ENCODE assay signal across 16 cellular contexts in genomic region chr1:55317263-55317662, GRCh38.
DNase-seq lines count a peak whose midpoint lies in the region; ATAC-seq and TF ChIP-seq lines count a peak whose summit lies in the region.
"Had no signal": no experiment of that assay in that cellular context is flagged by ENCODE, and none has a peak within 500 bp of the region (broad histone marks: within the 10 kb centered on the region; RNA-seq: fewer than 3 reads in every experiment).

No MANE protein-coding gene starts in this region.

- no peak overlapping the region for H4K91ac ChIP-seq in IMR-90 (ENCODE audit: insufficient read depth, low read depth, low read length)

- dilution Hi-C loops in IMR-90 (cut with HindIII; ENCODE audit: low sequenced_read_pairs, unreplicated experiment), result no loop called here

- peaks cover 6% of the 10 kb centered on the region for H3K4me1 Mint-ChIP-seq in WTC11

- no peak overlapping the region for H3K14ac ChIP-seq in IMR-90 (replicated peaks; ENCODE audit: low read depth, low read length)

- H2BK5ac ChIP-seq in IMR-90 (ENCODE audit: low read depth, low read length, poor library complexity, severe bottlenecking), result no peak overlapping the region

- ATAC-seq in right cardiac atrium (no peak), heart right ventricle (no peak), IMR-90 (ENCODE audit: low read depth) (no peak), WTC11 (peak; percentile 57)
- ATAC-seq: CD8-positive, alpha-beta T cell had no signal

- TF ChIP-seq RAD21 in IMR-90 (IDR thresholded peaks at IDR 0.05; ENCODE audit: low read length), result no peak

- H3K4me2 ChIP-seq in IMR-90 (ENCODE audit: low read depth, low read length), result no peak overlapping the region

- H3K23ac ChIP-seq in IMR-90 (ENCODE audit: low read depth, low read length), result no peak overlapping the region

- DNase-seq in right cardiac atrium (no peak), heart right ventricle (no peak), IMR-90 (no peak), WTC11 (ENCODE audit: low spot score) (no peak), breast epithelium (ENCODE audit: low spot score in 2 of 2) (no peak), BE2C (no peak), kidney glomerular epithelial cell (lab: John Stamatoyannopoulos, UW) (no peak)
- DNase-seq: 8988T; ACHN; CD8-positive, alpha-beta T cell; COR-L47; DND-41; GDM1; HCEC 1CT had no signal

- no peak overlapping the region for H4K5ac ChIP-seq in IMR-90 (ENCODE audit: low read depth, low read length)

- peak overlapping the region; percentile 11; the same call in 1 of the 2 replicates for H2AK5ac ChIP-seq in IMR-90 (ENCODE audit: low read depth, low read length)

- no peaks in the 10 kb centered on the region for H3K36me3 ChIP-seq in heart right ventricle
- no peaks in the 10 kb centered on the region for H3K36me3 ChIP-seq in IMR-90 (ENCODE audit: control insufficient read depth, insufficient read depth, low read length)
- no peaks in the 10 kb centered on the region for H3K36me3 ChIP-seq in breast epithelium
- no peaks in the 10 kb centered on the region for H3K36me3 ChIP-seq in BE2C

- no peak overlapping the region for H2BK120ac ChIP-seq in IMR-90 (ENCODE audit: low read depth, low read length)

- no peaks in the 10 kb centered on the region for H3K9me3 Mint-ChIP-seq in WTC11
- H3K9me3 Mint-ChIP-seq: CD8-positive, alpha-beta T cell had no signal

- H4K8ac ChIP-seq in IMR-90 (ENCODE audit: low read depth in 2 of 2, low read length in 2 of 2), result no peak overlapping the region

- no peak for TF ChIP-seq POLR2A in IMR-90 (IDR thresholded peaks at IDR 0.05; ENCODE audit: low read depth, low read length)
- TF ChIP-seq POLR2A in breast epithelium (IDR thresholded peaks at IDR 0.05), result no peak

- TF ChIP-seq CTCF in heart right ventricle (IDR thresholded peaks at IDR 0.05) (no peak), IMR-90 (conservative IDR thresholded peaks at IDR 0.05; ENCODE audit: low read depth, low read length) (no peak), WTC11 (IDR thresholded peaks at IDR 0.05) (no peak), breast epithelium (IDR thresholded peaks at IDR 0.05) (no peak), BE2C (IDR thresholded peaks at IDR 0.05; ENCODE audit: low read depth, low read length) (no peak)

- no peaks in the 10 kb centered on the region for H3K27me3 ChIP-seq in right cardiac atrium (ENCODE audit: control insufficient read depth, insufficient read depth)
- H3K27me3 ChIP-seq in heart right ventricle, result no peaks in the 10 kb centered on the region
- H3K27me3 ChIP-seq in IMR-90 (ENCODE audit: control insufficient read depth, insufficient read depth, low read length), result 0 out of 2 replicates have a peak, but pooled peaks cover 2% of the 10 kb centered on the region
- H3K27me3 ChIP-seq in breast epithelium, result no peaks in the 10 kb centered on the region
- H3K27me3 ChIP-seq in BE2C, result no peaks in the 10 kb centered on the region

- H2AK9ac ChIP-seq in IMR-90 (replicated peaks; ENCODE audit: low read depth, low read length, poor library complexity), result no peak overlapping the region

- peak overlapping the region; percentile 59 for H3K27ac ChIP-seq in right cardiac atrium (ENCODE audit: low read length)
- H3K27ac ChIP-seq in heart right ventricle, result peak overlapping the region in 3 of 10 donors; percentile 55 to 76 (median 73)
- no peak overlapping the region for H3K27ac ChIP-seq in IMR-90 (ENCODE audit: insufficient read depth, low read length)
- no peak overlapping the region for H3K27ac ChIP-seq in breast epithelium
- H3K27ac ChIP-seq: HL-60 had no signal

- H3K4me1 ChIP-seq in right cardiac atrium (ENCODE audit: control insufficient read depth, insufficient read depth, low read length), result peaks cover 2% of the 10 kb centered on the region
- peaks cover 0 to 40% (median 18%) of the 10 kb centered on the region in 9 donors for H3K4me1 ChIP-seq in heart right ventricle
- H3K4me1 ChIP-seq in IMR-90 (ENCODE audit: control insufficient read depth, insufficient read depth, low read length), result peaks cover 9% of the 10 kb centered on the region
- no peaks in the 10 kb centered on the region for H3K4me1 ChIP-seq in breast epithelium
- H3K4me1 ChIP-seq in BE2C, result no peaks in the 10 kb centered on the region

- CTCF ChIA-PET in IMR-90 (lab: Yijun Ruan, JAX) (interaction anchor here (1.0 to 1.1 kb wide), 2 partner anchors 10 to 11 kb away, joined by 3 read pairs; no protein-coding TSS in a partner anchor), WTC11 (lab: Charles Lee) (interaction anchor here (0.8 to 3.0 kb wide), 6 partner anchors 10 to 173 kb away, joined by 4 to 15 read pairs (median 5); no protein-coding TSS in a partner anchor)

- no peak overlapping the region for H3K9ac ChIP-seq in IMR-90 (ENCODE audit: low read depth, low read length)

- no peaks in the 10 kb centered on the region for H4K20me1 ChIP-seq in IMR-90 (ENCODE audit: insufficient read depth, low read length)

- intact Hi-C loops in right cardiac atrium (cut with DNase I), result no loop called here
- intact Hi-C loops in heart right ventricle (cut with DNase I), result no loop called here
- intact Hi-C loops in IMR-90 (cut with micrococcal nuclease), result no loop called here
- intact Hi-C loops in breast epithelium (cut with DNase I; ENCODE audit: low total_unique reads), result no loop called here

- 0 out of 3 replicates have a peak overlapping the region, but pooled peaks have one; percentile 11 for H2BK15ac ChIP-seq in IMR-90 (ENCODE audit: low read depth, low read length)

- H2BK20ac ChIP-seq in IMR-90 (ENCODE audit: low read depth, low read length), result no peak overlapping the region

- no peak overlapping the region for H3K4me3 Mint-ChIP-seq in WTC11
- H3K4me3 Mint-ChIP-seq: CD14-positive monocyte; CD8-positive, alpha-beta T cell had no signal

- POLR2A ChIA-PET in IMR-90 (lab: Charles Lee; ENCODE audit: unreplicated experiment), result no interaction called here
- POLR2A ChIA-PET in WTC11 (lab: Charles Lee), result no interaction called here

- 75% methylated on average over 4 of the region's 4 CpGs for WGBS in right cardiac atrium
- WGBS in heart right ventricle, 2 donors, result 76 to 82% methylated on average over 4 of the region's 4 CpGs
- no CpG with 5 or more reads among the region's 4 CpGs for WGBS in IMR-90 (ENCODE audit: extremely low coverage in 2 of 2, insufficient read length in 1 of 2), 2 experiments

- H3K27ac Mint-ChIP-seq in WTC11, result no peak overlapping the region
- H3K27ac Mint-ChIP-seq: CD14-positive monocyte; CD8-positive, alpha-beta T cell had no signal

- H3K56ac ChIP-seq in IMR-90 (ENCODE audit: extremely low read depth, insufficient read depth, low read length), result no peak overlapping the region

- peak overlapping the region; percentile 13 for H2AFZ ChIP-seq in IMR-90 (replicated peaks; ENCODE audit: low read length, poor library complexity)

- H3K9me1 ChIP-seq in IMR-90 (ENCODE audit: insufficient read depth, low read length), result 0 out of 2 replicates have a peak, but pooled peaks cover 6% of the 10 kb centered on the region

- in situ Hi-C loops in IMR-90 (cut with MboI; ENCODE audit: low sequenced_read_pairs), result no loop called here

- no peak overlapping the region for H3K4me3 ChIP-seq in right cardiac atrium (ENCODE audit: low read length)
- H3K4me3 ChIP-seq in heart right ventricle, result no peak overlapping the region
- H3K4me3 ChIP-seq in IMR-90 (ENCODE audit: insufficient read depth, low read depth, low read length), result no peak overlapping the region
- no peak overlapping the region for H3K4me3 ChIP-seq in breast epithelium
- H3K4me3 ChIP-seq in BE2C (ENCODE audit: low read depth, low read length), result no peak overlapping the region

- H3K36me3 Mint-ChIP-seq in WTC11, result no peaks in the 10 kb centered on the region
- H3K36me3 Mint-ChIP-seq: CD14-positive monocyte; CD8-positive, alpha-beta T cell had no signal

- H3K4ac ChIP-seq in IMR-90 (ENCODE audit: low read depth, low read length), result 0 out of 2 replicates have a peak overlapping the region, but pooled peaks have one; percentile 4

- no peak overlapping the region for H3K18ac ChIP-seq in IMR-90 (ENCODE audit: low read depth, low read length)

- no peaks in the 10 kb centered on the region for H3K27me3 Mint-ChIP-seq in WTC11 (ENCODE audit: low read depth)

- no peaks in the 10 kb centered on the region for H3K79me1 ChIP-seq in IMR-90 (ENCODE audit: low read depth in 1 of 2, low read length in 2 of 2)

- BruUV-seq in IMR-90 (replicated peaks; lab: Mats Ljungman, UMichigan), result no TSS peak

- no peaks in the 10 kb centered on the region for H3K9me3 ChIP-seq in right cardiac atrium (ENCODE audit: control insufficient read depth, low read length)
- H3K9me3 ChIP-seq in heart right ventricle, result no peaks in the 10 kb centered on the region
- no peaks in the 10 kb centered on the region for H3K9me3 ChIP-seq in IMR-90 (ENCODE audit: control insufficient read depth, insufficient read depth, low read length)
- no peaks in the 10 kb centered on the region for H3K9me3 ChIP-seq in breast epithelium
- H3K9me3 ChIP-seq in BE2C, result no peaks in the 10 kb centered on the region

TF ChIP-seq in IMR-90, 13 proteins besides CTCF, POLR2A, EP300 and RAD21 (continues in another document):
- no peak for TF ChIP-seq MAFK (IDR thresholded peaks at IDR 0.05; ENCODE audit: low read depth, low read length)
- no peak for TF ChIP-seq RFX5 (IDR thresholded peaks at IDR 0.05; ENCODE audit: low read depth, low read length)
- no peak for TF ChIP-seq MAZ (IDR thresholded peaks at IDR 0.05; ENCODE audit: borderline replicate concordance, low read depth, low read length)
- TF ChIP-seq BHLHE40 (IDR thresholded peaks at IDR 0.05; ENCODE audit: low read depth, low read length), result no peak
- no peak for TF ChIP-seq FOS (IDR thresholded peaks at IDR 0.05; ENCODE audit: low read depth, low read length)
- TF ChIP-seq NFE2L2 (IDR thresholded peaks at IDR 0.05; ENCODE audit: low read depth, low read length), result no peak
- no peak for TF ChIP-seq CHD1 (IDR thresholded peaks at IDR 0.05; ENCODE audit: low read depth, low read length)

TF ChIP-seq in WTC11, 78 proteins besides CTCF, POLR2A, EP300 and RAD21 (continues in another document):
- TF ChIP-seq TP53 (CRISPR knock-in tag; IDR thresholded peaks at IDR 0.05), result no peak
